23 cellular contexts compared by ENCODE assay signal in the genomic region with DNA sequence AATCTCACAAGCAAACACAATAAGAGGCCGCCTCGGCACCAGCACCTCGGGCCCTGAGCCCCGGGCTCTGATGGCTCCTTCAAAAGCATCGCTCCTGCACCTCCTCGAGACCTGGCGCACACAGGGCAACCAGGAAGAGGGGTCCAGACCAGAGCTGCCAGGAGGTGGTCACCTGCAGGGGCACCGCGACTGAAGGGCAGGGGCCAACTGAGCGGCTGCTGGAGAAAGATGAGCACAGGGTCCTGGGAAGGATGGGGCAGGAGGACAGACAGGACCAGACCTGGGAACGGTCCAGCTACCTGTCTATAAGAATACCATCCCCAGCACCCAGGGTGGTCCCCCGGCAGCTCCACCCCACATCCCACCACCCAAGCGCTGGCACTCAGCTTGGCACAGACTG.
"Had no signal": no experiment of that assay in that cellular context is flagged by ENCODE, and none has a peak within 500 bp of the region (broad histone marks: within the 10 kb centered on the region; RNA-seq: fewer than 3 reads in every experiment).

No MANE protein-coding gene starts in this region.

- H3K4me1 Mint-ChIP-seq: nephron had no signal

- FAIRE-seq: keratinocyte had no signal

- H3K4me3 Mint-ChIP-seq: central memory CD8-positive, alpha-beta T cell; immature natural killer cell; naive B cell; nephron had no signal

- H3K4me3 ChIP-seq: esophagus muscularis mucosa, gastrocnemius medialis, lung, prostate gland, right lobe of liver, stomach, thoracic aorta, transverse colon had no signal

- H3K9ac ChIP-seq: parathyroid adenoma had no signal

- DNase-seq: effector memory CD4-positive, alpha-beta T cell; gastrocnemius medialis; immature natural killer cell; mesenchymal stem cell; midbrain; naive B cell; occipital lobe; stimulated activated CD4-positive, alpha-beta T cell treated with anti-CD3 and anti-CD28 coated beads, Interleukin-2, amount 100 ng/mL, for 24 hours; stimulated activated CD4-positive, alpha-beta T cell treated with anti-CD3 and anti-CD28 coated beads, Interleukin-4, amount 100 ng/mL, for 4 hours; stimulated activated naive CD4-positive, alpha-beta T cell; stomach; substantia nigra; transverse colon had no signal

- H3K27me3 Mint-ChIP-seq: central memory CD8-positive, alpha-beta T cell; naive B cell had no signal

- ATAC-seq: gastrocnemius medialis, right lobe of liver had no signal

- H3K27me3 ChIP-seq: esophagus muscularis mucosa, gastrocnemius medialis, right lobe of liver, stomach, transverse colon had no signal

- H3K4me1 ChIP-seq: parathyroid adenoma, prostate gland, right lobe of liver, transverse colon had no signal

- H3K9me3 ChIP-seq: esophagus muscularis mucosa, gastrocnemius medialis, prostate gland, right lobe of liver, stomach, thoracic aorta, transverse colon had no signal

- H3K27ac Mint-ChIP-seq: nephron had no signal

- H3K27ac ChIP-seq: epithelial cell of prostate, esophagus muscularis mucosa, gastrocnemius medialis, parathyroid adenoma, prostate gland, right lobe of liver, stomach, thoracic aorta, transverse colon had no signal

- H3K9me3 Mint-ChIP-seq: central memory CD8-positive, alpha-beta T cell; immature natural killer cell; naive B cell; nephron had no signal
